22 cellular contexts compared by ENCODE assay signal in the genomic region with DNA sequence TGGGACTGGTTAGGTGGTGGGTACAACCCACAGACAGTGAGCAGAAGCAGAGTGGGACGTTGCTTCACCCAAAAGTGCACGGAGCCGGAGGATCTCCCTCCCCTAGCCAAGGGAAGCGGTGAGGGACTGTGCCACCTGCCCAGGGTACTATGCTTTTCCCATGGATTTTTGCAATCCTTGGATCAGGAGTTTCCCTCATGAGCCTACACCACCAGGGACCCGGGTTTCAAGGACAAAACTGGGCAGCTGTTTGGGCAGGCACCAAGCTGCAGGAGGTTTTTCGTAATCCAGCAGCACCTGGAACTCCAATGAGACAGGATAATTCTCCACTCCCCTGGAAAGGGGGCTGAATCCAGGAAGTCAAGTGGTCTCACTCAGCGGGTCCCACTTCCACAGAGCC.
DNase-seq lines count a peak whose midpoint lies in the region; ATAC-seq, FAIRE-seq and TF ChIP-seq lines count a peak whose summit lies in the region.
"Had no signal": no experiment of that assay in that cellular context is flagged by ENCODE, and none has a peak within 500 bp of the region (broad histone marks: within the 10 kb centered on the region; RNA-seq: fewer than 3 reads in every experiment).

No MANE protein-coding gene starts in this region.

- no peaks in the 10 kb centered on the region for H3K4me1 ChIP-seq in GM23338 (ENCODE audit: insufficient read depth)
- H3K4me1 ChIP-seq in body of pancreas = peaks cover 7% of the 10 kb centered on the region
- H3K4me1 ChIP-seq in pancreas = no peaks in the 10 kb centered on the region
- H3K4me1 ChIP-seq: A549; BLaER1 treated with 17β-estradiol and CSF1 and Interleukin-3, amounts not matched to agents 10 nM and 100 nM; Caco-2 had no signal

- DNase-seq in GM23338 (ENCODE audit: low spot score) = no peak
- peak in 3 of 4 donors; percentile 42 to 57 (median 45) for DNase-seq in body of pancreas
- DNase-seq in pancreas = peak in 2 of 6 donors; percentile 26 to 49
- DNase-seq in brain microvascular endothelial cell = no peak
- no peak for DNase-seq in cerebellum (ENCODE audit: low spot score)
- DNase-seq: AML-193; Caco-2; Calu3; CD4-positive, alpha-beta T cell; CD8-positive, alpha-beta T cell; DMS79 treated with DMSO at 0.1 percent for 48 hours; GF-D8 had no signal

- no peaks in the 10 kb centered on the region for H3K27me3 ChIP-seq in GM23338 (ENCODE audit: insufficient read depth)
- H3K27me3 ChIP-seq in body of pancreas = no peaks in the 10 kb centered on the region
- no peaks in the 10 kb centered on the region for H3K27me3 ChIP-seq in pancreas
- H3K27me3 ChIP-seq in brain microvascular endothelial cell (replicated peaks) = no peaks in the 10 kb centered on the region
- H3K27me3 ChIP-seq: BLaER1 treated with 17β-estradiol and CSF1 and Interleukin-3, amounts not matched to agents 10 nM and 100 nM had no signal

- H3K4me3 ChIP-seq in GM23338 (no peak overlapping the region), body of pancreas (no peak overlapping the region), pancreas (no peak overlapping the region), brain microvascular endothelial cell (ENCODE audit: low read depth, low read length) (no peak overlapping the region)
- H3K4me3 ChIP-seq: A549; BLaER1 treated with 17β-estradiol and CSF1 and Interleukin-3, amounts not matched to agents 10 nM and 100 nM had no signal

- peaks cover 8% of the 10 kb centered on the region; the same call in 1 of the 2 replicates for H3K9me2 ChIP-seq in GM23338 (ENCODE audit: insufficient read depth)

- H3K27me3 Mint-ChIP-seq in GM23338 (ENCODE audit: insufficient read depth, low read depth, poor library complexity) = no peaks in the 10 kb centered on the region
- H3K27me3 Mint-ChIP-seq: CD4-positive, alpha-beta T cell had no signal

- H3K36me3 ChIP-seq in GM23338 (ENCODE audit: insufficient read depth) = no peaks in the 10 kb centered on the region
- no peaks in the 10 kb centered on the region for H3K36me3 ChIP-seq in body of pancreas (replicated peaks in 1 of 2; ENCODE audit: insufficient read depth in 1 of 2, low read depth in 2 of 2)
- H3K36me3 ChIP-seq in pancreas = no peaks in the 10 kb centered on the region
- no peaks in the 10 kb centered on the region for H3K36me3 ChIP-seq in brain microvascular endothelial cell (replicated peaks)
- H3K36me3 ChIP-seq: BLaER1 treated with 17β-estradiol and CSF1 and Interleukin-3, amounts not matched to agents 10 nM and 100 nM had no signal

- in situ Hi-C loops in brain microvascular endothelial cell (cut with HindIII; ENCODE audit: low pct_ligation_motif_present, low sequenced_read_pairs) = no loop called here

- intact Hi-C loops in body of pancreas (cut with DNase I) (no loop called here), pancreas (cut with DNase I) (no loop called here)

- 21 to 32% methylated on average over 4 to 7 of the region's 7 CpGs for WGBS in body of pancreas, 2 donors
- 30 to 31% methylated on average over 7 of the region's 7 CpGs for WGBS in pancreas, 2 donors

- H3F3A ChIP-seq in GM23338 (replicated peaks; ENCODE audit: low read depth) = no peaks in the 10 kb centered on the region

- TF ChIP-seq POLR2A in body of pancreas (IDR thresholded peaks at IDR 0.05) = no peak

- no peaks in the 10 kb centered on the region for H3K9me3 ChIP-seq in body of pancreas
- H3K9me3 ChIP-seq in pancreas = no peaks in the 10 kb centered on the region
- H3K9me3 ChIP-seq: A549; BLaER1 treated with 17β-estradiol and CSF1 and Interleukin-3, amounts not matched to agents 10 nM and 100 nM; Caco-2 had no signal

- H2AFZ ChIP-seq in GM23338 = peak overlapping the region; percentile 74

- no peak overlapping the region for H3K27ac Mint-ChIP-seq in GM23338
- H3K27ac Mint-ChIP-seq: B cell; CD4-positive, alpha-beta T cell; CD8-positive, alpha-beta T cell had no signal

- no peak for FAIRE-seq in pancreas (lab: Jason Lieb, UNC)
- FAIRE-seq: A549, D721Med, G401.6, GM12891, GM19239 had no signal

- H3K79me2 ChIP-seq in GM23338 (replicated peaks; ENCODE audit: insufficient read depth) = no peaks in the 10 kb centered on the region

- no peak for ATAC-seq in GM23338
- no peak for ATAC-seq in body of pancreas
- peak; percentile 46 to 82 (median 49) for ATAC-seq in pancreas
- no peak for ATAC-seq in GM21529 (IDR thresholded peaks at IDR 0.05; ENCODE audit: unreplicated experiment)
- ATAC-seq: A549; CD8-positive, alpha-beta T cell had no signal

- H3K4me3 Mint-ChIP-seq in GM23338 = no peak overlapping the region
- H3K4me3 Mint-ChIP-seq: B cell; CD4-positive, alpha-beta T cell; CD8-positive, alpha-beta T cell had no signal

- TF ChIP-seq CTCF in GM23338 (conservative IDR thresholded peaks at IDR 0.05; ENCODE audit: low read depth in 2 of 2) (no peak), body of pancreas (IDR thresholded peaks at IDR 0.05) (no peak), pancreas (IDR thresholded peaks at IDR 0.05) (no peak), brain microvascular endothelial cell (IDR thresholded peaks at IDR 0.05; ENCODE audit: low read depth, low read length, missing control alignments) (no peak)

- H3K36me3 Mint-ChIP-seq in GM23338 (ENCODE audit: low read depth) = no peaks in the 10 kb centered on the region
- H3K36me3 Mint-ChIP-seq: CD8-positive, alpha-beta T cell had no signal

- no peak overlapping the region for H3K4me2 ChIP-seq in GM23338
- H3K4me2 ChIP-seq: A549; BLaER1 treated with 17β-estradiol and CSF1 and Interleukin-3, amounts not matched to agents 10 nM and 100 nM had no signal

- no peaks in the 10 kb centered on the region for H3K9me3 Mint-ChIP-seq in GM23338
- H3K9me3 Mint-ChIP-seq: CD4-positive, alpha-beta T cell; CD8-positive, alpha-beta T cell had no signal

- no peak overlapping the region for H3K27ac ChIP-seq in GM23338 (ENCODE audit: low read depth)
- no peak overlapping the region for H3K27ac ChIP-seq in body of pancreas
- H3K27ac ChIP-seq in pancreas = no peak overlapping the region
- no peak overlapping the region for H3K27ac ChIP-seq in brain microvascular endothelial cell
- H3K27ac ChIP-seq: 22Rv1; A549; BLaER1 treated with 17β-estradiol and CSF1 and Interleukin-3, amounts not matched to agents 10 nM and 100 nM; C4-2B had no signal

- no peaks in the 10 kb centered on the region for H3K4me1 Mint-ChIP-seq in GM23338
- H3K4me1 Mint-ChIP-seq: B cell had no signal

- H4K20me1 ChIP-seq in GM23338 (replicated peaks; ENCODE audit: insufficient read depth) = no peaks in the 10 kb centered on the region
- H4K20me1 ChIP-seq: BLaER1 treated with 17β-estradiol and CSF1 and Interleukin-3, amounts not matched to agents 10 nM and 100 nM had no signal

TF ChIP-seq in GM23338, 12 proteins besides CTCF, POLR2A, EP300 and RAD21 (continues in another document):
- TF ChIP-seq JUNB (IDR thresholded peaks at IDR 0.05; ENCODE audit: unreplicated experiment) = no peak
- no peak for TF ChIP-seq ZNF462 (CRISPR knock-in tag; IDR thresholded peaks at IDR 0.05)

Comparison
In these comparisons a context has a peak if more than half of its experiments do, and no peak if none do; other contexts are left out.
1. ATAC-seq: peak in pancreas (4 of 4); none in GM23338 (single experiment), body of pancreas (single experiment) and GM21529 (single experiment).
2. DNase-seq: peak in body of pancreas (3 of 4); none in GM23338 (single experiment), brain microvascular endothelial cell (single experiment) and cerebellum (single experiment).